Comparison of ENCODE assay signal across 1 cellular context in the genomic region with DNA sequence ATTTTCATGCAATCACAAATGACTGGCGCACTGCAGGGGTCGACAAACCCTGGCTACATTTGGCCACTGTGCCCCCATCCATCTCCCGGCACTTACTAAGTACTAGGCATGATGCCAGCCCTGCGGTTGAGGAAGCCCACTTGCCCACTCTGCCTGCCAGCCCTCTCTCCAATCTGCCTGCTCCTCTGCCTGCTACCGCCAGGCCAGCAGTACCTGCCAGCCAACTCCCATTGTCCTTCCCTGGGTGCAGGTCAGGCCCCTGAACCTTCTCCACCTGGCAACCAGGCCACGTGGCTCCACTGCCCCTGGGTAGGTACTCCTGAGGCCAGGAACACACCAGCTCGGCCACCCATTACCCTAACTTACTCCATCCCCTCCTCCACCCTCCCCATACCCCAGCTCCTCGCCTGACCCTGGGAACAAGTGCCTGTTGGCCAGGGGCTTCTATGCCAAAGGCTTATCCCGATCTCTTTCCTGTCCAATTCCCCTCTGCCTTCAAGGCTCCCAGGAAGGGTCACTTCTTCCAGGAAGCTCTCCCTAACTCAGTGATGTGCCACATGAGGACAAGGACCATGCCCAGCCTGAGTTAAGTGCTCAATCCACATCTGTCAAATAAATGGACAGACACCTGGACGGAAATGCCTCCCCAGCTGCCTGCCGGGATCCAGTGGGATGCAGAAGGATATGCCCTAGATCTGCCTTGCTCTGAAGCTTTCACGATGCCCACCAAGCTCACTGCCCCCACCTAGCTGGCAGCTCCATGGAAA.
TF ChIP-seq lines count a peak whose summit lies in the region.

No MANE protein-coding gene starts in this region.

TF ChIP-seq in IMR-90, 13 proteins besides CTCF, POLR2A, EP300 and RAD21 (continued from another document):
- TF ChIP-seq, protein P1, sequence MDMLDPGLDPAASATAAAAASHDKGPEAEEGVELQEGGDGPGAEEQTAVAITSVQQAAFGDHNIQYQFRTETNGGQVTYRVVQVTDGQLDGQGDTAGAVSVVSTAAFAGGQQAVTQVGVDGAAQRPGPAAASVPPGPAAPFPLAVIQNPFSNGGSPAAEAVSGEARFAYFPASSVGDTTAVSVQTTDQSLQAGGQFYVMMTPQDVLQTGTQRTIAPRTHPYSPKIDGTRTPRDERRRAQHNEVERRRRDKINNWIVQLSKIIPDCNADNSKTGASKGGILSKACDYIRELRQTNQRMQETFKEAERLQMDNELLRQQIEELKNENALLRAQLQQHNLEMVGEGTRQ (IDR thresholded peaks at IDR 0.05; ENCODE audit: low read depth, low read length) = no peak
- TF ChIP-seq RFX5 (IDR thresholded peaks at IDR 0.05; ENCODE audit: low read depth, low read length) = no peak
- TF ChIP-seq FOS (IDR thresholded peaks at IDR 0.05; ENCODE audit: low read depth, low read length) = no peak
- TF ChIP-seq MAZ (IDR thresholded peaks at IDR 0.05; ENCODE audit: borderline replicate concordance, low read depth, low read length) = no peak
- TF ChIP-seq MXI1 (IDR thresholded peaks at IDR 0.05; ENCODE audit: borderline replicate concordance, low read depth, low read length) = no peak
- TF ChIP-seq, protein P2, sequence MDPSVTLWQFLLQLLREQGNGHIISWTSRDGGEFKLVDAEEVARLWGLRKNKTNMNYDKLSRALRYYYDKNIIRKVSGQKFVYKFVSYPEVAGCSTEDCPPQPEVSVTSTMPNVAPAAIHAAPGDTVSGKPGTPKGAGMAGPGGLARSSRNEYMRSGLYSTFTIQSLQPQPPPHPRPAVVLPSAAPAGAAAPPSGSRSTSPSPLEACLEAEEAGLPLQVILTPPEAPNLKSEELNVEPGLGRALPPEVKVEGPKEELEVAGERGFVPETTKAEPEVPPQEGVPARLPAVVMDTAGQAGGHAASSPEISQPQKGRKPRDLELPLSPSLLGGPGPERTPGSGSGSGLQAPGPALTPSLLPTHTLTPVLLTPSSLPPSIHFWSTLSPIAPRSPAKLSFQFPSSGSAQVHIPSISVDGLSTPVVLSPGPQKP (IDR thresholded peaks at IDR 0.05; ENCODE audit: borderline replicate concordance, low read depth, low read length) = no peak
